ENCODE assay signal across 30 cellular contexts in genomic region chr18:69820538-69820937, GRCh38.
A peak's percentile ranks its signal among the peaks of the same experiment; 100 is the strongest.
DNase-seq lines count a peak whose midpoint lies in the region; ATAC-seq, FAIRE-seq and TF ChIP-seq lines count a peak whose summit lies in the region.
"Had no signal": no experiment of that assay in that cellular context is flagged by ENCODE, and none has a peak within 500 bp of the region (broad histone marks: within the 10 kb centered on the region; RNA-seq: fewer than 3 reads in every experiment).

No MANE protein-coding gene starts in this region.

- H3K4me2 ChIP-seq in K562 (ENCODE audit: insufficient read depth, low read length) = no peak overlapping the region
- H3K4me2 ChIP-seq: A549; BLaER1; BLaER1 treated with 17β-estradiol and CSF1 and Interleukin-3, amounts not matched to agents 10 nM and 100 nM had no signal

- no peaks in the 10 kb centered on the region for H3K79me2 ChIP-seq in K562 (ENCODE audit: control insufficient read depth, insufficient read depth, low read length)

- 71% methylated on average over 3 of the region's 4 CpGs for WGBS in K562 (ENCODE audit: insufficient coverage, low coverage, missing lambda C conversion rate)

- no peaks in the 10 kb centered on the region for H3K36me3 ChIP-seq in HEK293 (ENCODE audit: control insufficient read depth in 2 of 2, insufficient read depth in 1 of 2, low read length in 2 of 2)
- no peaks in the 10 kb centered on the region for H3K36me3 ChIP-seq in K562 (ENCODE audit: control insufficient read depth, insufficient read depth, low read length)
- no peaks in the 10 kb centered on the region for H3K36me3 ChIP-seq in brain microvascular endothelial cell (replicated peaks)
- H3K36me3 ChIP-seq: BE2C; BLaER1; BLaER1 treated with 17β-estradiol and CSF1 and Interleukin-3, amounts not matched to agents 10 nM and 100 nM had no signal

- in situ Hi-C loops in K562 (cut with MboI) = no loop called here
- in situ Hi-C loops in brain microvascular endothelial cell (cut with HindIII; ENCODE audit: low pct_ligation_motif_present, low sequenced_read_pairs) = no loop called here

- no peak overlapping the region for H3K4me3 ChIP-seq in HEK293 (ENCODE audit: low read depth, low read length)
- H3K4me3 ChIP-seq in K562 = no peak overlapping the region
- no peak overlapping the region for H3K4me3 ChIP-seq in brain microvascular endothelial cell (ENCODE audit: low read depth, low read length)
- H3K4me3 ChIP-seq: A549; BLaER1; BLaER1 treated with 17β-estradiol and CSF1 and Interleukin-3, amounts not matched to agents 10 nM and 100 nM had no signal

- no peak for DNase-seq in K562 (ENCODE audit: extremely low read depth in 1 of 4, low spot score in 3 of 4)
- DNase-seq in brain microvascular endothelial cell = no peak
- DNase-seq: 8988T; ACHN; AML-193; BE2C; C1 segment of cervical spinal cord; Caco-2; Calu3; CD4-positive, alpha-beta memory T cell; CD4-positive, alpha-beta T cell; CD4-positive, CD25-positive, alpha-beta regulatory T cell; CD8-positive, alpha-beta memory T cell; CD8-positive, alpha-beta T cell; COR-L47; DMS 273 treated with DMSO at 0.1 percent for 48 hours; DMS153; DMS53; DMS79; DMS79 treated with DMSO at 0.1 percent for 48 hours; DND-41; EL had no signal

- TF ChIP-seq EP300 in K562 (IDR thresholded peaks at IDR 0.05; ENCODE audit: low read length) = no peak

- no peak overlapping the region for H3K9ac ChIP-seq in K562 (ENCODE audit: insufficient read depth in 1 of 2, low read depth in 2 of 2, low read length in 2 of 2)
- H3K9ac ChIP-seq: BLaER1; BLaER1 treated with 17β-estradiol and CSF1 and Interleukin-3, amounts not matched to agents 10 nM and 100 nM had no signal

- H3K9me3 ChIP-seq in HEK293 (ENCODE audit: control insufficient read depth, insufficient read depth, low read depth, low read length) = no peaks in the 10 kb centered on the region
- no peaks in the 10 kb centered on the region for H3K9me3 ChIP-seq in K562 (replicated peaks; ENCODE audit: control insufficient read depth, insufficient read depth, low read depth, low read length)
- H3K9me3 ChIP-seq: A549, BE2C, BLaER1, Caco-2 had no signal

- H3K9me1 ChIP-seq in K562 (ENCODE audit: control insufficient read depth, insufficient read depth, low read length) = no peaks in the 10 kb centered on the region

- H3K4me1 ChIP-seq in HEK293 (ENCODE audit: control insufficient read depth, insufficient read depth, low read length) = no peaks in the 10 kb centered on the region
- H3K4me1 ChIP-seq in K562 (replicated peaks in 1 of 2; ENCODE audit: control insufficient read depth in 2 of 2, insufficient read depth in 2 of 2, low read length in 2 of 2) = no peaks in the 10 kb centered on the region
- H3K4me1 ChIP-seq: A549; BE2C; BLaER1; BLaER1 treated with 17β-estradiol and CSF1 and Interleukin-3, amounts not matched to agents 10 nM and 100 nM; Caco-2 had no signal

- CTCF ChIA-PET in HEK293 (lab: Yijun Ruan, JAX) (no interaction called here), K562 (lab: Yijun Ruan, JAX; ENCODE audit: low intra/inter-chr PET ratio) (no interaction called here)

- BruUV-seq in K562 (replicated peaks; lab: Mats Ljungman, UMichigan) = no TSS peak

- no peaks in the 10 kb centered on the region for H4K20me1 ChIP-seq in K562 (replicated peaks; ENCODE audit: control insufficient read depth, insufficient read depth, low read length)
- H4K20me1 ChIP-seq: BLaER1; BLaER1 treated with 17β-estradiol and CSF1 and Interleukin-3, amounts not matched to agents 10 nM and 100 nM had no signal

- no peak for TF ChIP-seq POLR2A in K562 (conservative IDR thresholded peaks at IDR 0.05)

- TF ChIP-seq CTCF in HEK293 (tag by site-specific recombination; IDR thresholded peaks at IDR 0.05) (no peak), K562 (IDR thresholded peaks at IDR 0.05 in 2 of 3, conservative IDR thresholded peaks at IDR 0.05 in 1 of 3; ENCODE audit: insufficient read depth in 2 of 3, low read depth in 1 of 3, low read length in 3 of 3) (no peak), brain microvascular endothelial cell (IDR thresholded peaks at IDR 0.05; ENCODE audit: low read depth, low read length, missing control alignments) (no peak)

- no peak for TF ChIP-seq RAD21 in K562 (CRISPR knock-in tag; conservative IDR thresholded peaks at IDR 0.05 in 1 of 2, IDR thresholded peaks at IDR 0.05 in 1 of 2)

- no peak overlapping the region for H2AFZ ChIP-seq in K562 (ENCODE audit: low read depth, low read length)

- H3K27ac ChIP-seq in HEK293 (ENCODE audit: extremely low read depth, low read depth, low read length) (no peak overlapping the region), K562 (ENCODE audit: extremely low read depth, low read depth, low read length) (no peak overlapping the region), brain microvascular endothelial cell (no peak overlapping the region)
- H3K27ac ChIP-seq: 22Rv1; A549; BLaER1; BLaER1 treated with 17β-estradiol and CSF1 and Interleukin-3, amounts not matched to agents 10 nM and 100 nM; C4-2B had no signal

- POLR2A ChIA-PET in HEK293 (lab: Yijun Ruan, JAX) (no interaction called here), K562 (lab: Yijun Ruan, JAX) (no interaction called here)

- FAIRE-seq in K562 (lab: Jason Lieb, UNC) = no peak
- FAIRE-seq: A204.1, A549 had no signal

- intact Hi-C loops in K562 (cut with micrococcal nuclease) = no loop called here

- ATAC-seq in K562 (no peak), HG03342 (IDR thresholded peaks at IDR 0.05; ENCODE audit: unreplicated experiment) (no peak)
- ATAC-seq: A549; CD8-positive, alpha-beta T cell had no signal

- H3K27me3 ChIP-seq in K562 (ENCODE audit: control insufficient read depth in 2 of 2, insufficient read depth in 2 of 2, low read length in 2 of 2) = no peaks in the 10 kb centered on the region
- no peaks in the 10 kb centered on the region for H3K27me3 ChIP-seq in brain microvascular endothelial cell (replicated peaks)
- H3K27me3 ChIP-seq: BE2C; BLaER1; BLaER1 treated with 17β-estradiol and CSF1 and Interleukin-3, amounts not matched to agents 10 nM and 100 nM had no signal

TF ChIP-seq in HEK293, 187 proteins besides CTCF, POLR2A, EP300 and RAD21:
- TF ChIP-seq INSM2 (tag by site-specific recombination; IDR thresholded peaks at IDR 0.05) (no peak), GLIS1 (tag by site-specific recombination; IDR thresholded peaks at IDR 0.05) (no peak), ZNF514 (tag by site-specific recombination; IDR thresholded peaks at IDR 0.05) (no peak), ZNF146 (tag by site-specific recombination; IDR thresholded peaks at IDR 0.05) (0 out of 2 replicates have a peak, but pooled peaks have one; percentile 42), REPIN1 (tag by site-specific recombination; IDR thresholded peaks at IDR 0.05; ENCODE audit: low read depth) (no peak)

TF ChIP-seq in K562, 482 proteins besides CTCF, POLR2A, EP300 and RAD21:
- TF ChIP-seq SIN3B (IDR thresholded peaks at IDR 0.05; ENCODE audit: low read depth) (no peak), HMG20B (CRISPR knock-in tag; IDR thresholded peaks at IDR 0.05) (no peak), SP1 (CRISPR knock-in tag; IDR thresholded peaks at IDR 0.05) (no peak), ZNF146 (CRISPR knock-in tag; IDR thresholded peaks at IDR 0.05; ENCODE audit: unreplicated experiment) (peak; percentile 82), ZFP30 (CRISPR knock-in tag; IDR thresholded peaks at IDR 0.05; ENCODE audit: borderline replicate concordance) (no peak), RBM25 (IDR thresholded peaks at IDR 0.05; ENCODE audit: low read depth, low read length, severe bottlenecking) (peak; percentile 56), LCOR (CRISPR knock-in tag; IDR thresholded peaks at IDR 0.05) (no peak), ZNF395 (CRISPR knock-in tag; IDR thresholded peaks at IDR 0.05) (no peak), ZNF174 (CRISPR knock-in tag; IDR thresholded peaks at IDR 0.05) (no peak)

Comparison
In these comparisons a context has a peak if more than half of its experiments do, and no peak if none do; other contexts are left out.
1. Of the 44 proteins assayed by ChIP-seq in both K562 and HEK293: peak only in K562: none; only in HEK293: none; in both: ZNF146; in neither: 43.